ENCODE assay signal across 8 cellular contexts in the genomic region with DNA sequence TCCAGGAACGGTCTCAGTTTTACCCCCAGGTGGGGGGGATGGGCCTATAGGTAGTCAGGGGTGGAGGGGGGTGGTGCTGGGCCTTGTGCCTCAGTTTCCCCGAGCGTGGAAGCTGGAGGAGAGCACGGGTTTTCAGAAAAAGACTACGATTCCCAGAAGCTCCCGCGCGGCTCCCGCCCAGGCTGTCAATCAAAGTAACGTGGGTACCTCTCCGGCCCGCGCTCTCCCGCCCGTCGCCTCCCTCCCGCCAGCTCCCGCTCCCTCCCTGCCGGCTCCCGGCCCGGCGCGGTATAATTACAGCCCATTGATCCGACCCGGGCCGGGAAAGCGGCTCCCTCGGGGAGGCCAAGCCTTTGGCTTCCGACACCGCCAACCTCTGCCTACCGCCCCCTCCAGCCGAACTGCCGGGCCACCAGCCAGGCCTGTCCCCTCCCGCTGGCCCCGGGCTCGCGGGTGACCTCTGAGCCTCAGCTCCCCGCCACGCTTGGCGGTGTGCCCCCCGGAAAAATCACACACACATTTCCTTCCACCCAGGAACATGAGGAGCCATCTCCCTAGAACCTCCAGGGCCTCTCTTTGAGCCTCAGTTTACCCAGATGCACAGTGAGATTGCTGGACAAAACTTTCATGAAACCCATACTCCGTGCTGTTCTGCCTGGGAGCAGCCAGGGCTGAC. TPM values are rescaled to one million over a fixed set of nuclear protein-coding genes. Genes with fewer than 3 reads are reported as not detected.
DNase-seq lines count a peak whose midpoint lies in the region; ATAC-seq and TF ChIP-seq lines count a peak whose summit lies in the region.

No MANE protein-coding gene starts in this region.

- H3K27ac ChIP-seq in DOHH2 (ENCODE audit: low read depth, low read length) (peak overlapping the region; percentile 50), upper lobe of left lung (peak overlapping the region; percentile 79 to 94 (median 92))

- no peaks in the 10 kb centered on the region for H3K36me3 ChIP-seq in DOHH2 (ENCODE audit: control insufficient read depth, low read length)
- H3K36me3 ChIP-seq in upper lobe of left lung: no peaks in the 10 kb centered on the region

- TF ChIP-seq EP300 in upper lobe of left lung (IDR thresholded peaks at IDR 0.05): no peak

- H3K9me3 ChIP-seq in DOHH2 (ENCODE audit: control insufficient read depth, insufficient read depth, low read length) (no peaks in the 10 kb centered on the region), upper lobe of left lung (no peaks in the 10 kb centered on the region)

- peak; percentile 48 for ATAC-seq in HG02571 (IDR thresholded peaks at IDR 0.05; ENCODE audit: unreplicated experiment)
- ATAC-seq in left cardiac atrium: peak; percentile 86 to 93
- ATAC-seq in upper lobe of left lung (ENCODE audit: low FRiP score in 2 of 2): peak; percentile 91 to 94

- no peaks in the 10 kb centered on the region for H3K79me2 ChIP-seq in DOHH2 (ENCODE audit: control insufficient read depth, low read length)

- peak in 2 of 4 donors; percentile 24 to 35 for TF ChIP-seq POLR2A in upper lobe of left lung (IDR thresholded peaks at IDR 0.05)

- H3K4me1 ChIP-seq in DOHH2 (ENCODE audit: control insufficient read depth, low read length): peaks cover 25% of the 10 kb centered on the region
- H3K4me1 ChIP-seq in upper lobe of left lung: peaks cover 17 to 23% (median 20%) of the 10 kb centered on the region in 4 donors

- H3F3A ChIP-seq in DOHH2 (ENCODE audit: control insufficient read depth, insufficient read depth): peaks cover 11% of the 10 kb centered on the region; the same call in 1 of the 2 replicates

- H3K4me3 ChIP-seq in DOHH2 (ENCODE audit: low read length): peak overlapping the region; percentile 77
- H3K4me3 ChIP-seq in upper lobe of left lung: peak overlapping the region; percentile 50 to 64 (median 60)

- H4K20me1 ChIP-seq in DOHH2 (ENCODE audit: control insufficient read depth, insufficient read depth, low read depth, low read length): no peaks in the 10 kb centered on the region

- intact Hi-C loops in left cardiac atrium (cut with DNase I): loop anchor here in 1 of 2 donors (10.0 kb wide), 1 partner anchor 51 kb away; no protein-coding TSS in a partner anchor
- intact Hi-C loops in posterior vena cava (cut with DNase I): loop anchor here (5.0 kb wide), 2 partner anchors 59 to 1219 kb away; a partner anchor contains a TSS

- H3K9me2 ChIP-seq in DOHH2 (replicated peaks; ENCODE audit: control insufficient read depth, low read length): no peaks in the 10 kb centered on the region

- peak overlapping the region; percentile 96 for H3K4me2 ChIP-seq in DOHH2 (ENCODE audit: low read length)

- DNase-seq in NCI-H1436 treated with DMSO at 0.1 percent for 48 hours (lab: John Stamatoyannopoulos, UW) (peak; percentile 88), T-helper 1 cell (peak; percentile 65 to 84 (median 76)), amniotic stem cell (lab: John Stamatoyannopoulos, UW) (peak; percentile 73), left cardiac atrium (peak; percentile 95), posterior vena cava (ENCODE audit: low spot score) (peak; percentile 97), upper lobe of left lung (peak; percentile 91 to 95)

- WGBS in upper lobe of left lung, 2 donors: 0% methylated on average over 5 to 25 of the region's 42 CpGs

- peaks cover 23% of the 10 kb centered on the region for H3K27me3 ChIP-seq in DOHH2 (ENCODE audit: control insufficient read depth, low read length)
- H3K27me3 ChIP-seq in upper lobe of left lung: no peaks in the 10 kb centered on the region

- TF ChIP-seq CTCF in DOHH2 (IDR thresholded peaks at IDR 0.05; ENCODE audit: low read depth, low read length, poor library complexity, severe bottlenecking) (no peak), upper lobe of left lung (IDR thresholded peaks at IDR 0.05) (peak in 1 of 6 experiments; percentile 20)

RNA-seq across cellular contexts. Expression of a gene that starts 7.2 kb away (rescaled TPM):
- 10 to 100 TPM; 61.0 to 66.7 TPM for total RNA-seq in left cardiac atrium
- 10 to 100 TPM; 39.4 to 61.4 TPM for total RNA-seq in posterior vena cava
- 100 to 1,000 TPM in 1 of 6 donors, 10 to 100 TPM in 5; 35.0 to 115 (median 56.0) TPM for total RNA-seq in upper lobe of left lung

RNA-seq across cellular contexts. Expression of a gene that starts 26.0 kb away (rescaled TPM):
- total RNA-seq in left cardiac atrium (100 to 1,000 TPM; 698 to 715 TPM), posterior vena cava (100 to 1,000 TPM; 344 to 424 TPM), upper lobe of left lung (100 to 1,000 TPM; 324 to 781 (median 471) TPM)

RNA-seq across cellular contexts. Expression of a gene that starts 57.9 kb away (rescaled TPM):
- total RNA-seq in left cardiac atrium (10 to 100 TPM; 55.1 to 64.3 TPM), posterior vena cava (10 to 100 TPM; 71.9 to 76.5 TPM), upper lobe of left lung (100 to 1,000 TPM in 1 of 6 donors, 10 to 100 TPM in 5; 60.0 to 103 (median 75.9) TPM)

RNA-seq across cellular contexts. Expression of a gene that starts 58.9 kb away (rescaled TPM):
- 1 to 10 TPM in 1 of 2 donors, under 1 TPM in 1; 0.65 to 1.9 TPM for total RNA-seq in left cardiac atrium
- 1 to 10 TPM in 1 of 2 donors, under 1 TPM in 1; 0.57 to 3.4 TPM for total RNA-seq in posterior vena cava
- 10 to 100 TPM in 2 of 6 donors, 1 to 10 TPM in 4; 4.1 to 49.2 (median 5.4) TPM for total RNA-seq in upper lobe of left lung

Comparison
In these comparisons a context has a peak if more than half of its experiments do, and no peak if none do; other contexts are left out.
1. Peak in every context shown above with its lines: DNase-seq, ATAC-seq, H3K4me3 ChIP-seq and H3K27ac ChIP-seq.